Comparison of ENCODE assay signal across 16 cellular contexts in genomic region chr12:39393179-39393578, GRCh38. TPM values are rescaled to one million over a fixed set of nuclear protein-coding genes. Genes with fewer than 3 reads are reported as not detected.
DNase-seq lines count a peak whose midpoint lies in the region; ATAC-seq and TF ChIP-seq lines count a peak whose summit lies in the region.
"Had no signal": no experiment of that assay in that cellular context is flagged by ENCODE, and none has a peak within 500 bp of the region (broad histone marks: within the 10 kb centered on the region; RNA-seq: fewer than 3 reads in every experiment).

No MANE protein-coding gene starts in this region.

- no peak overlapping the region; the same call in 1 of the 2 replicates for H3K4me3 Mint-ChIP-seq in WTC11
- no peak overlapping the region for H3K4me3 Mint-ChIP-seq in neural progenitor cell

- intact Hi-C loops in left ventricle myocardium inferior (cut with micrococcal nuclease) = no loop called here

- H4K20me1 ChIP-seq in neural progenitor cell (ENCODE audit: low read depth) = peaks cover 21% of the 10 kb centered on the region
- H4K20me1 ChIP-seq: BLaER1 had no signal

- H3F3A ChIP-seq in neural progenitor cell (ENCODE audit: low read depth) = peaks cover 27% of the 10 kb centered on the region

- H3K9me3 ChIP-seq in HUES64 (ENCODE audit: insufficient read depth, low read depth, low read length) (no peaks in the 10 kb centered on the region), left ventricle myocardium inferior (replicated peaks) (no peaks in the 10 kb centered on the region), neural progenitor cell (ENCODE audit: low read depth) (no peaks in the 10 kb centered on the region)
- H3K9me3 ChIP-seq: BLaER1 had no signal

- 85% methylated on average over 2 of the region's 2 CpGs for WGBS in HUES64

- peaks cover 2% of the 10 kb centered on the region; the same call in 1 of the 2 replicates for H3K36me3 Mint-ChIP-seq in WTC11
- H3K36me3 Mint-ChIP-seq in neural progenitor cell = peaks cover 17% of the 10 kb centered on the region

- H3K4me1 ChIP-seq in HUES64 (ENCODE audit: insufficient read depth, low read length) (peaks cover 40% of the 10 kb centered on the region), left ventricle myocardium inferior (peaks cover 65% of the 10 kb centered on the region), neural progenitor cell (peaks cover 37% of the 10 kb centered on the region)
- H3K4me1 ChIP-seq: BLaER1 had no signal

- H3K27me3 Mint-ChIP-seq in WTC11 (ENCODE audit: low read depth) (no peaks in the 10 kb centered on the region; the same call in 1 of the 2 replicates), neural progenitor cell (ENCODE audit: insufficient read depth, low read depth) (no peaks in the 10 kb centered on the region)

- H3K4me3 ChIP-seq in HUES64 (ENCODE audit: low read length) (no peak overlapping the region), left ventricle myocardium inferior (no peak overlapping the region), neural progenitor cell (no peak overlapping the region)
- H3K4me3 ChIP-seq: BLaER1 had no signal

- DNase-seq in WTC11 (ENCODE audit: low spot score) = no peak
- no peak for DNase-seq in left ventricle myocardium inferior
- DNase-seq in neural progenitor cell (ENCODE audit: low spot score) = peak; percentile 7
- DNase-seq in middle frontal gyrus (ENCODE audit: extremely low spot score, low spot score) = no peak
- DNase-seq in iPS-NIHi7 (ENCODE audit: extremely low spot score) = no peak
- DNase-seq: DMS 273 treated with DMSO at 0.1 percent for 48 hours; HCEC 1CT; NCI-H1436 treated with DMSO at 0.1 percent for 48 hours; NCI-H2081; NCI-H2227 treated with DMSO at 0.1 percent for 48 hours; NCI-H526 treated with DMSO at 0.1 percent for 48 hours; NK-92 treated with Interleukin-12 subunit alpha and Interleukin-12 subunit beta, amount 100 ng/mL, for 24 hours; OCI-M1 had no signal

- CTCF ChIA-PET in WTC11 (lab: Charles Lee) = interaction anchor here (1.5 to 3.0 kb wide), 2 partner anchors 11 to 18 kb away, joined by 4 to 18 read pairs; no protein-coding TSS in a partner anchor

- peak overlapping the region; percentile 62 for H3K4me2 ChIP-seq in neural progenitor cell
- H3K4me2 ChIP-seq: BLaER1 had no signal

- H3K36me3 ChIP-seq in HUES64 (ENCODE audit: insufficient read depth, low read length) (no peaks in the 10 kb centered on the region), left ventricle myocardium inferior (no peaks in the 10 kb centered on the region), neural progenitor cell (no peaks in the 10 kb centered on the region)
- H3K36me3 ChIP-seq: BLaER1 had no signal

- H3K9ac ChIP-seq in HUES64 (ENCODE audit: low read depth, low read length) (no peak overlapping the region), neural progenitor cell (no peak overlapping the region)
- H3K9ac ChIP-seq: BLaER1 had no signal

- POLR2A ChIA-PET in WTC11 (lab: Charles Lee) = no interaction called here

- H3K9me3 Mint-ChIP-seq in WTC11 = peaks cover 2% of the 10 kb centered on the region; the same call in 1 of the 2 replicates
- peaks cover 14% of the 10 kb centered on the region for H3K9me3 Mint-ChIP-seq in neural progenitor cell

- H3K27ac ChIP-seq in HUES64 (ENCODE audit: low read depth, low read length) (peak overlapping the region; percentile 83), left ventricle myocardium inferior (replicated peaks) (peak overlapping the region; percentile 48), neural progenitor cell (peak overlapping the region; percentile 45)
- H3K27ac ChIP-seq: BLaER1 had no signal

- no peaks in the 10 kb centered on the region for H3K27me3 ChIP-seq in HUES64 (ENCODE audit: insufficient read depth, low read length)
- no peaks in the 10 kb centered on the region for H3K27me3 ChIP-seq in left ventricle myocardium inferior (ENCODE audit: low read depth)
- no peaks in the 10 kb centered on the region for H3K27me3 ChIP-seq in neural progenitor cell
- H3K27me3 ChIP-seq: BLaER1 had no signal

- H3K27ac Mint-ChIP-seq in WTC11 = peak overlapping the region; percentile 78
- peak overlapping the region; percentile 57 for H3K27ac Mint-ChIP-seq in neural progenitor cell

- ATAC-seq in WTC11 (peak; percentile 28), GM21619 (IDR thresholded peaks at IDR 0.05; ENCODE audit: unreplicated experiment) (no peak)

- peaks cover 34% of the 10 kb centered on the region for H3K79me2 ChIP-seq in neural progenitor cell (ENCODE audit: low read depth)

- H3K4me1 Mint-ChIP-seq in WTC11 (peaks cover 75% of the 10 kb centered on the region), neural progenitor cell (peaks cover 40% of the 10 kb centered on the region)

- H2AFZ ChIP-seq in neural progenitor cell (replicated peaks) = no peak overlapping the region

- TF ChIP-seq CTCF in WTC11 (IDR thresholded peaks at IDR 0.05) (no peak), left ventricle myocardium inferior (IDR thresholded peaks at IDR 0.05; ENCODE audit: borderline replicate concordance) (no peak), neural progenitor cell (IDR thresholded peaks at IDR 0.05) (no peak)

TF ChIP-seq in WTC11, 78 proteins besides CTCF, POLR2A, EP300 and RAD21:
- TF ChIP-seq PRDM15 (CRISPR knock-in tag; IDR thresholded peaks at IDR 0.05) (no peak), OVOL2 (CRISPR knock-in tag; IDR thresholded peaks at IDR 0.05; ENCODE audit: borderline replicate concordance) (no peak), MYBL2 (CRISPR knock-in tag; IDR thresholded peaks at IDR 0.05) (no peak), FOXP1 (CRISPR knock-in tag; IDR thresholded peaks at IDR 0.05; ENCODE audit: borderline replicate concordance) (no peak)

RNA-seq across cellular contexts. Expression of gene KIF21A, which starts 49.7 kb away (rescaled TPM):
- 37.6 TPM for polyA plus RNA-seq in HUES64 (2013, experiment 1 of 2)
- 37.0 TPM for polyA plus RNA-seq in HUES64 (2013, experiment 2 of 2)
- 24.5 to 34.7 TPM (median 26.4 TPM) in 3 replicates for total RNA-seq in WTC11 (2021)
- 49.8 TPM for total RNA-seq in left ventricle myocardium inferior
- total RNA-seq in neural progenitor cell (ENCODE audit: low replicate concordance) = 42.1 and 54.2 TPM in 2 replicates
